Comparison of ENCODE assay signal across 1 cellular context in genomic region chr19:8000298-8001038, GRCh38.
TF ChIP-seq lines count a peak whose summit lies in the region.

No MANE protein-coding gene starts in this region.

TF ChIP-seq in endothelial cell of umbilical vein, 7 proteins besides CTCF, POLR2A, EP300 and RAD21:
- TF ChIP-seq EZH2 (IDR thresholded peaks at IDR 0.05; ENCODE audit: borderline replicate concordance, low read depth, low read length, severe bottlenecking) = no peak
- no peak for TF ChIP-seq MAX (IDR thresholded peaks at IDR 0.05; ENCODE audit: insufficient read depth, insufficient read length)
- no peak for TF ChIP-seq FOS (IDR thresholded peaks at IDR 0.05; ENCODE audit: borderline replicate concordance, insufficient read depth, low read length)
- TF ChIP-seq GATA2 (IDR thresholded peaks at IDR 0.05; ENCODE audit: insufficient read depth, insufficient read length, low read depth, low read length) = no peak
- TF ChIP-seq MYC (IDR thresholded peaks at IDR 0.05; ENCODE audit: low read depth, low read length) = no peak
- TF ChIP-seq POLR2AphosphoS5 (IDR thresholded peaks at IDR 0.05; ENCODE audit: insufficient read depth, low read depth, low read length) = no peak
- no peak for TF ChIP-seq JUN (IDR thresholded peaks at IDR 0.05; ENCODE audit: borderline replicate concordance, insufficient read depth, insufficient read length, low read depth)
TF ChIP-seq in endothelial cell of umbilical vein: peak in this region for 0.
